ENCODE assay signal across 31 cellular contexts in the genomic region with DNA sequence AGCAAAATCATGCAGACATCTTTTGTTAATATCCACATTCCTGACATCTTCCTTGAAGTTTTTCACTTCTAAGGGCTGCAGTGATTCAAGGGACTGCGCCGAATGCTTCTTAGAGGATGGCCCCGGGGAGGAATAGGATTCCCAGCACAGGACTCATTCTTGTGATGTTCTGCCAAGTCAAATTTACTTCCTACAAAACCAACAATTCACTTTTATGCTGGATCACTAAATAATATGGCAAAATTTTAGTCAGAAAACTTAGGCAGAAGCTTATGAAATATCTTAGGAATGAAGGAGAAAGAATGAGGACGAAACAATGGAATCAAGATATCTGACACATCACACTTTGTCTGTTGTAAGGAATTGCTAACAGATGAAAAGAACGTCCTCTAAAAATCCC.
DNase-seq lines count a peak whose midpoint lies in the region; ATAC-seq and TF ChIP-seq lines count a peak whose summit lies in the region.
"Had no signal": no experiment of that assay in that cellular context is flagged by ENCODE, and none has a peak within 500 bp of the region (broad histone marks: within the 10 kb centered on the region; RNA-seq: fewer than 3 reads in every experiment).

No MANE protein-coding gene starts in this region.

- H3K36me3 ChIP-seq in ACC112 (ENCODE audit: insufficient read depth, low read length) (no peaks in the 10 kb centered on the region), osteoblast (ENCODE audit: insufficient read depth, low read length) (no peaks in the 10 kb centered on the region)
- H3K36me3 ChIP-seq: esophagus squamous epithelium, left ventricle myocardium inferior, prostate gland had no signal

- no peaks in the 10 kb centered on the region for H3K9me3 Mint-ChIP-seq in HFFc6
- no peaks in the 10 kb centered on the region for H3K9me3 Mint-ChIP-seq in activated T-helper 2 cell treated with anti-CD3 and anti-CD28 coated beads, Interferon-gamma antibody, Interleukin-2, Interleukin-4, amounts not matched to agents 10 μg/mL and 5 μg/mL and 100 μg/mL, durations not matched to agents 14 hours and 24 hours and 36 hours
- H3K9me3 Mint-ChIP-seq: activated CD4-positive, alpha-beta memory T cell treated with anti-CD3 and anti-CD28 coated beads for 36 hours; activated naive CD4-positive, alpha-beta T cell treated with anti-CD3 and anti-CD28 coated beads, Interleukin-2, amount 50 U/mL, for 24 hours; activated T-helper 17 cell treated with anti-CD3 and anti-CD28 coated beads, Interleukin-2, amount 50 U/mL, for 72 hours; stimulated activated naive B cell treated with anti-CD40 and anti-IgM and Interleukin-4, amounts not matched to agents 10 μg/mL and 1 μg/mL and 100 μg/mL, for 72 hours; T-cell had no signal

- H3K27me3 Mint-ChIP-seq in HFFc6 (ENCODE audit: insufficient read depth): peaks cover 4% of the 10 kb centered on the region
- peaks cover 34% of the 10 kb centered on the region for H3K27me3 Mint-ChIP-seq in activated T-helper 2 cell treated with anti-CD3 and anti-CD28 coated beads, Interferon-gamma antibody, Interleukin-2, Interleukin-4, amounts not matched to agents 10 μg/mL and 5 μg/mL and 100 μg/mL, durations not matched to agents 14 hours and 24 hours and 36 hours (ENCODE audit: low read depth)
- H3K27me3 Mint-ChIP-seq: activated CD4-positive, alpha-beta memory T cell treated with anti-CD3 and anti-CD28 coated beads for 36 hours; activated naive CD4-positive, alpha-beta T cell treated with anti-CD3 and anti-CD28 coated beads, Interleukin-2, amount 50 U/mL, for 24 hours; activated T-helper 17 cell treated with anti-CD3 and anti-CD28 coated beads, Interleukin-2, amount 50 U/mL, for 72 hours; stimulated activated naive B cell treated with anti-CD40 and anti-IgM and Interleukin-4, amounts not matched to agents 10 μg/mL and 1 μg/mL and 100 μg/mL, for 72 hours had no signal

- H3K27me3 ChIP-seq in ACC112 (ENCODE audit: insufficient read depth, low read length) (no peaks in the 10 kb centered on the region), osteoblast (ENCODE audit: insufficient read depth, low read length) (no peaks in the 10 kb centered on the region)
- H3K27me3 ChIP-seq: esophagus squamous epithelium, neutrophil had no signal

- peaks cover 3% of the 10 kb centered on the region; the same call in 1 of the 2 replicates for H3K36me3 Mint-ChIP-seq in HFFc6 (ENCODE audit: low read depth)
- no peaks in the 10 kb centered on the region for H3K36me3 Mint-ChIP-seq in activated T-helper 2 cell treated with anti-CD3 and anti-CD28 coated beads, Interferon-gamma antibody, Interleukin-2, Interleukin-4, amounts not matched to agents 10 μg/mL and 5 μg/mL and 100 μg/mL, durations not matched to agents 14 hours and 24 hours and 36 hours (ENCODE audit: low read depth)
- H3K36me3 Mint-ChIP-seq: activated naive CD4-positive, alpha-beta T cell treated with anti-CD3 and anti-CD28 coated beads, Interleukin-2, amount 50 U/mL, for 24 hours had no signal

- peak overlapping the region; percentile 77 for H3K27ac Mint-ChIP-seq in HFFc6
- no peak overlapping the region for H3K27ac Mint-ChIP-seq in activated T-helper 2 cell treated with anti-CD3 and anti-CD28 coated beads, Interferon-gamma antibody, Interleukin-2, Interleukin-4, amounts not matched to agents 10 μg/mL and 5 μg/mL and 100 μg/mL, durations not matched to agents 14 hours and 24 hours and 36 hours
- H3K27ac Mint-ChIP-seq: activated CD4-positive, alpha-beta memory T cell treated with anti-CD3 and anti-CD28 coated beads for 36 hours; activated naive CD4-positive, alpha-beta T cell treated with anti-CD3 and anti-CD28 coated beads, Interleukin-2, amount 50 U/mL, for 24 hours; activated T-helper 17 cell treated with anti-CD3 and anti-CD28 coated beads, Interleukin-2, amount 50 U/mL, for 72 hours; stimulated activated naive B cell treated with anti-CD40 and anti-IgM and Interleukin-4, amounts not matched to agents 10 μg/mL and 1 μg/mL and 100 μg/mL, for 72 hours; T-cell had no signal

- H4K20me1 ChIP-seq in osteoblast (ENCODE audit: insufficient read depth, low read length): no peaks in the 10 kb centered on the region

- H3K4me3 Mint-ChIP-seq in HFFc6: peak overlapping the region; percentile 55
- no peak overlapping the region for H3K4me3 Mint-ChIP-seq in activated T-helper 2 cell treated with anti-CD3 and anti-CD28 coated beads, Interferon-gamma antibody, Interleukin-2, Interleukin-4, amounts not matched to agents 10 μg/mL and 5 μg/mL and 100 μg/mL, durations not matched to agents 14 hours and 24 hours and 36 hours (ENCODE audit: low read depth)
- H3K4me3 Mint-ChIP-seq: activated CD4-positive, alpha-beta memory T cell treated with anti-CD3 and anti-CD28 coated beads for 36 hours; activated naive CD4-positive, alpha-beta T cell treated with anti-CD3 and anti-CD28 coated beads, Interleukin-2, amount 50 U/mL, for 24 hours; activated T-helper 17 cell treated with anti-CD3 and anti-CD28 coated beads, Interleukin-2, amount 50 U/mL, for 72 hours; stimulated activated naive B cell treated with anti-CD40 and anti-IgM and Interleukin-4, amounts not matched to agents 10 μg/mL and 1 μg/mL and 100 μg/mL, for 72 hours; T-cell had no signal

- H3K4me3 ChIP-seq in ACC112 (ENCODE audit: low read depth, low read length) (peak overlapping the region; percentile 6; the same call in 1 of the 2 replicates), epithelial cell of esophagus (ENCODE audit: low read length) (no peak overlapping the region), osteoblast (ENCODE audit: insufficient read depth, low read length) (no peak overlapping the region)
- H3K4me3 ChIP-seq: esophagus squamous epithelium, left ventricle myocardium inferior, prostate gland had no signal

- H3K27ac ChIP-seq in ACC112 (ENCODE audit: low read depth, low read length) (no peak overlapping the region), osteoblast (ENCODE audit: low read depth, low read length) (peak overlapping the region; percentile 56)
- H3K27ac ChIP-seq: esophagus squamous epithelium, left ventricle myocardium inferior, neutrophil had no signal

- H3K9me3 ChIP-seq in osteoblast (ENCODE audit: low read depth, low read length): no peaks in the 10 kb centered on the region
- H3K9me3 ChIP-seq: Caco-2, esophagus squamous epithelium, left ventricle myocardium inferior, neutrophil, prostate gland had no signal

- ATAC-seq in HG03196 (IDR thresholded peaks at IDR 0.05; ENCODE audit: unreplicated experiment) (no peak), GM19397 (IDR thresholded peaks at IDR 0.05; ENCODE audit: unreplicated experiment) (no peak)
- ATAC-seq: activated CD4-positive, CD25-positive, alpha-beta regulatory T cell treated with anti-CD3 and anti-CD28 coated beads, Interleukin-2, amount 50 U/mL, for 24 hours; activated T-helper 17 cell treated with anti-CD3 and anti-CD28 coated beads, Interleukin-2, amount 50 U/mL, for 72 hours; stimulated activated naive B cell treated with anti-CD40 and anti-IgM and Interleukin-4, amounts not matched to agents 10 μg/mL and 1 μg/mL and 100 μg/mL, for 72 hours; T-cell had no signal

- intact Hi-C loops in activated T-helper 2 cell treated with anti-CD3 and anti-CD28 coated beads, Interferon-gamma antibody, Interleukin-2, Interleukin-4, amounts not matched to agents 10 μg/mL and 5 μg/mL and 100 μg/mL, durations not matched to agents 14 hours and 24 hours and 36 hours (cut with micrococcal nuclease): no loop called here

- H3K4me1 Mint-ChIP-seq in HFFc6 (ENCODE audit: low read depth): peaks cover 91% of the 10 kb centered on the region
- peaks cover 2% of the 10 kb centered on the region for H3K4me1 Mint-ChIP-seq in activated T-helper 2 cell treated with anti-CD3 and anti-CD28 coated beads, Interferon-gamma antibody, Interleukin-2, Interleukin-4, amounts not matched to agents 10 μg/mL and 5 μg/mL and 100 μg/mL, durations not matched to agents 14 hours and 24 hours and 36 hours (ENCODE audit: low read depth)

- peak overlapping the region; percentile 53 for H3K4me2 ChIP-seq in osteoblast (ENCODE audit: insufficient read depth, low read length)

- peaks cover 2% of the 10 kb centered on the region for H3K4me1 ChIP-seq in ACC112 (ENCODE audit: control insufficient read depth, insufficient read depth, low read length, unreplicated experiment)
- H3K4me1 ChIP-seq in osteoblast (ENCODE audit: insufficient read depth, low read length): peaks cover 14% of the 10 kb centered on the region
- H3K4me1 ChIP-seq: esophagus squamous epithelium had no signal

- no peak for TF ChIP-seq CTCF in HFFc6 (IDR thresholded peaks at IDR 0.05)
- no peak for TF ChIP-seq CTCF in epithelial cell of esophagus (IDR thresholded peaks at IDR 0.05; ENCODE audit: insufficient read depth, low read depth, low read length, missing control alignments)
- TF ChIP-seq CTCF in osteoblast (IDR thresholded peaks at IDR 0.05; ENCODE audit: extremely low read depth, low read depth, low read length): no peak

- no peak overlapping the region for H2AFZ ChIP-seq in ACC112 (ENCODE audit: low read length, unreplicated experiment)
- H2AFZ ChIP-seq in osteoblast (ENCODE audit: low read length): no peak overlapping the region

- DNase-seq in HFFc6 (peak; percentile 68), epithelial cell of esophagus (ENCODE audit: low read depth) (peak; percentile 22), osteoblast (ENCODE audit: insufficient read length, low spot score, missing footprints) (no peak), HK-2 (ENCODE audit: unreplicated experiment) (no peak)
- no peak for DNase-seq in activated T-helper 2 cell treated with anti-CD3 and anti-CD28 coated beads, Interferon-gamma antibody, Interleukin-2, Interleukin-4, amounts not matched to agents 10 μg/mL and 5 μg/mL and 100 μg/mL, durations not matched to agents 14 hours and 24 hours and 36 hours (ENCODE audit: low spot score)
- DNase-seq: activated CD4-positive, alpha-beta memory T cell treated with anti-CD3 and anti-CD28 coated beads for 36 hours; activated CD8-positive, alpha-beta memory T cell treated with anti-CD3 and anti-CD28 coated beads, Interleukin-2, amount 50 U/mL, for 48 hours; C1 segment of cervical spinal cord; Caco-2; cortex of kidney; DMS79; esophagus squamous epithelium; GOT3; islet precursor cell; left ventricle myocardium inferior; mesendoderm; NCI-H1048; NCI-H1694 treated with DMSO at 0.1 percent for 48 hours; NCI-H524; SIG-M5; stimulated activated CD4-positive, alpha-beta T cell treated with anti-CD3 and anti-CD28 coated beads, Interleukin-15, amount 100 ng/mL, for 24 hours; stimulated activated naive B cell treated with anti-CD40 and anti-IgM and Interleukin-4, amounts not matched to agents 10 μg/mL and 1 μg/mL and 100 μg/mL, for 72 hours; T-cell had no signal

- H3K79me2 ChIP-seq in ACC112 (ENCODE audit: control insufficient read depth, insufficient read depth, low read length, unreplicated experiment): peaks cover 11% of the 10 kb centered on the region
- H3K79me2 ChIP-seq in osteoblast (ENCODE audit: insufficient read depth, low read length): peaks cover 35% of the 10 kb centered on the region

Comparison
In these comparisons a context has a peak if more than half of its experiments do, and no peak if none do; other contexts are left out.
1. DNase-seq: peak in HFFc6 (single experiment) and epithelial cell of esophagus (single experiment); none in osteoblast (single experiment), activated T-helper 2 cell treated with anti-CD3 and anti-CD28 coated beads, Interferon-gamma antibody, Interleukin-2, Interleukin-4, amounts not matched to agents 10 μg/mL and 5 μg/mL and 100 μg/mL, durations not matched to agents 14 hours and 24 hours and 36 hours (single experiment) and HK-2 (single experiment).